1 cellular context compared by ENCODE assay signal in the genomic region with DNA sequence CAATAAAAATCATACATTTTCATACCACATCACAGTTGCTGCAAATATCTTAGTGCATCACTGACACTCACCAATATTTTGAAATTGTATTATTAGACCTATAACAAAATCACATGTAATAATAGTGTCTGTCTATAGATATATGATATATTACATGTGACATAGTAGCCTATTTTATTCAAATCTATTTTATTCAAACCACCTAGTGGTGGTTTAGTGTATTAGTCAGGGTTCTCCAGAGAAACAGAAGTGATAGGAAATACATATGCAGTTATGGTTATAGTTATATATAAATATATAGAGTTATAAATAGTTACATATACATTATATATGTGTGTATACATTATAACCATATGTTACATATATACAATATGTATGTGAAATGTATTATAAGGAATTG.
TF ChIP-seq lines count a peak whose summit lies in the region.

No MANE protein-coding gene starts in this region.

TF ChIP-seq in HepG2, 621 proteins besides CTCF, POLR2A, EP300 and RAD21 (continued from another document):
- TF ChIP-seq, protein P1, sequence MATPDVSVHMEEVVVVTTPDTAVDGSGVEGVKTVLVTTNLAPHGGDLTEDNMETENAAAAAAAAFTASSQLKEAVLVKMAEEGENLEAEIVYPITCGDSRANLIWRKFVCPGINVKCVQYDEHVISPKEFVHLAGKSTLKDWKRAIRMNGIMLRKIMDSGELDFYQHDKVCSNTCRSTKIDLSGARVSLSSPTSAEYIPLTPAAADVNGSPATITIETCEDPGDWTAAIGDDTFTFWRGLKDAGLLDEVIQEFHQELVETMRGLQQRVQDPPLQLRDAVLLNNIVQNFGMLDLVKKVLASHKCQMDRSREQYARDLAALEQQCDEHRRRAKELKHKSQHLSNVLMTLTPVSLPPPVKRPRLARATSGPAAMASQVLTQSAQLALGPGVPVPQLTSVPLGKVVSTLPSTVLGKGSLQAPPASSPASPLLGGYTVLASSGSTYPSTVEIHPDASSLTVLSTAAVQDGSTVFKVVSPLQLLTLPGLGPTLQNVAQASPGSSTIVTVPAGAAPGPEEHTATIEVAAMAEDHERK (CRISPR knock-in tag; IDR thresholded peaks at IDR 0.05; ENCODE audit: low read depth), result no peak
- TF ChIP-seq PHF8 (CRISPR knock-in tag; IDR thresholded peaks at IDR 0.05), result no peak
- no peak for TF ChIP-seq ZMYM2 (CRISPR knock-in tag; IDR thresholded peaks at IDR 0.05)
- TF ChIP-seq, protein P2, sequence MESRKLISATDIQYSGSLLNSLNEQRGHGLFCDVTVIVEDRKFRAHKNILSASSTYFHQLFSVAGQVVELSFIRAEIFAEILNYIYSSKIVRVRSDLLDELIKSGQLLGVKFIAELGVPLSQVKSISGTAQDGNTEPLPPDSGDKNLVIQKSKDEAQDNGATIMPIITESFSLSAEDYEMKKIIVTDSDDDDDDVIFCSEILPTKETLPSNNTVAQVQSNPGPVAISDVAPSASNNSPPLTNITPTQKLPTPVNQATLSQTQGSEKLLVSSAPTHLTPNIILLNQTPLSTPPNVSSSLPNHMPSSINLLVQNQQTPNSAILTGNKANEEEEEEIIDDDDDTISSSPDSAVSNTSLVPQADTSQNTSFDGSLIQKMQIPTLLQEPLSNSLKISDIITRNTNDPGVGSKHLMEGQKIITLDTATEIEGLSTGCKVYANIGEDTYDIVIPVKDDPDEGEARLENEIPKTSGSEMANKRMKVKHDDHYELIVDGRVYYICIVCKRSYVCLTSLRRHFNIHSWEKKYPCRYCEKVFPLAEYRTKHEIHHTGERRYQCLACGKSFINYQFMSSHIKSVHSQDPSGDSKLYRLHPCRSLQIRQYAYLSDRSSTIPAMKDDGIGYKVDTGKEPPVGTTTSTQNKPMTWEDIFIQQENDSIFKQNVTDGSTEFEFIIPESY (CRISPR knock-in tag; IDR thresholded peaks at IDR 0.05), result no peak
- TF ChIP-seq ZNF224 (CRISPR knock-in tag; IDR thresholded peaks at IDR 0.05), result no peak
- TF ChIP-seq, protein P3, sequence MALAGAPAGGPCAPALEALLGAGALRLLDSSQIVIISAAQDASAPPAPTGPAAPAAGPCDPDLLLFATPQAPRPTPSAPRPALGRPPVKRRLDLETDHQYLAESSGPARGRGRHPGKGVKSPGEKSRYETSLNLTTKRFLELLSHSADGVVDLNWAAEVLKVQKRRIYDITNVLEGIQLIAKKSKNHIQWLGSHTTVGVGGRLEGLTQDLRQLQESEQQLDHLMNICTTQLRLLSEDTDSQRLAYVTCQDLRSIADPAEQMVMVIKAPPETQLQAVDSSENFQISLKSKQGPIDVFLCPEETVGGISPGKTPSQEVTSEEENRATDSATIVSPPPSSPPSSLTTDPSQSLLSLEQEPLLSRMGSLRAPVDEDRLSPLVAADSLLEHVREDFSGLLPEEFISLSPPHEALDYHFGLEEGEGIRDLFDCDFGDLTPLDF (CRISPR knock-in tag; IDR thresholded peaks at IDR 0.05), result no peak
- TF ChIP-seq ZC3H13 (CRISPR knock-in tag; IDR thresholded peaks at IDR 0.05), result no peak
- TF ChIP-seq CBFB (CRISPR knock-in tag; IDR thresholded peaks at IDR 0.05), result no peak
- TF ChIP-seq, protein P4, sequence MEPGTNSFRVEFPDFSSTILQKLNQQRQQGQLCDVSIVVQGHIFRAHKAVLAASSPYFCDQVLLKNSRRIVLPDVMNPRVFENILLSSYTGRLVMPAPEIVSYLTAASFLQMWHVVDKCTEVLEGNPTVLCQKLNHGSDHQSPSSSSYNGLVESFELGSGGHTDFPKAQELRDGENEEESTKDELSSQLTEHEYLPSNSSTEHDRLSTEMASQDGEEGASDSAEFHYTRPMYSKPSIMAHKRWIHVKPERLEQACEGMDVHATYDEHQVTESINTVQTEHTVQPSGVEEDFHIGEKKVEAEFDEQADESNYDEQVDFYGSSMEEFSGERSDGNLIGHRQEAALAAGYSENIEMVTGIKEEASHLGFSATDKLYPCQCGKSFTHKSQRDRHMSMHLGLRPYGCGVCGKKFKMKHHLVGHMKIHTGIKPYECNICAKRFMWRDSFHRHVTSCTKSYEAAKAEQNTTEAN (CRISPR knock-in tag; conservative IDR thresholded peaks at IDR 0.05), result no peak
- TF ChIP-seq ZBTB21 (CRISPR knock-in tag; IDR thresholded peaks at IDR 0.05), result no peak
